23 cellular contexts compared by ENCODE assay signal in genomic region chr5:52712354-52712753, GRCh38.
DNase-seq lines count a peak whose midpoint lies in the region; ATAC-seq and TF ChIP-seq lines count a peak whose summit lies in the region.
"Had no signal": no experiment of that assay in that cellular context is flagged by ENCODE, and none has a peak within 500 bp of the region (broad histone marks: within the 10 kb centered on the region; RNA-seq: fewer than 3 reads in every experiment).

No MANE protein-coding gene starts in this region.

- H3K4me1 ChIP-seq in naive thymus-derived CD4-positive, alpha-beta T cell (ENCODE audit: control insufficient read depth in 2 of 2, insufficient read depth in 2 of 2, low read length in 2 of 2) = peaks cover 3 to 23% of the 10 kb centered on the region in 2 donors
- H3K4me1 ChIP-seq in left lung = peaks cover 0 to 15% of the 10 kb centered on the region in 2 donors

- no peak for TF ChIP-seq CTCF in left lung (IDR thresholded peaks at IDR 0.05)

- intact Hi-C loops in naive thymus-derived CD4-positive, alpha-beta T cell (cut with micrococcal nuclease) = no loop called here
- intact Hi-C loops in left lung (cut with DNase I) = no loop called here

- H3K27ac ChIP-seq in naive thymus-derived CD4-positive, alpha-beta T cell (ENCODE audit: low read depth, low read length) = no peak overlapping the region
- H3K27ac ChIP-seq in left lung = no peak overlapping the region
- H3K27ac ChIP-seq: SJSA1 had no signal

- H3K36me3 ChIP-seq in naive thymus-derived CD4-positive, alpha-beta T cell (ENCODE audit: control insufficient read depth in 2 of 3, insufficient read depth in 3 of 3, low read length in 3 of 3) = no peaks in the 10 kb centered on the region
- no peaks in the 10 kb centered on the region for H3K36me3 ChIP-seq in left lung
- H3K36me3 ChIP-seq: SJSA1 had no signal

- peaks cover 6% of the 10 kb centered on the region in 2 donors for H3K9me3 Mint-ChIP-seq in stimulated activated naive CD8-positive, alpha-beta T cell treated with anti-CD3 and anti-CD28 coated beads, Interleukin-15, amount 100 ng/mL, for 72 hours
- H3K9me3 Mint-ChIP-seq in naive thymus-derived CD4-positive, alpha-beta T cell = peaks cover 0 to 21% (median 5%) of the 10 kb centered on the region in 11 donors

- H3K4me3 Mint-ChIP-seq in stimulated activated naive CD8-positive, alpha-beta T cell treated with anti-CD3 and anti-CD28 coated beads, Interleukin-15, amount 100 ng/mL, for 72 hours = no peak overlapping the region
- H3K4me3 Mint-ChIP-seq in naive thymus-derived CD4-positive, alpha-beta T cell = peak overlapping the region in 3 of 10 donors; percentile 45 to 50 (median 47)

- CTCF ChIA-PET in naive thymus-derived CD4-positive, alpha-beta T cell (lab: Charles Lee) = no interaction called here

- H3K27me3 ChIP-seq in naive thymus-derived CD4-positive, alpha-beta T cell (ENCODE audit: control insufficient read depth in 2 of 2, insufficient read depth in 2 of 2, low read length in 2 of 2) = no peaks in the 10 kb centered on the region
- no peaks in the 10 kb centered on the region for H3K27me3 ChIP-seq in left lung
- H3K27me3 ChIP-seq: SJSA1 had no signal

- H3K27me3 Mint-ChIP-seq in stimulated activated naive CD8-positive, alpha-beta T cell treated with anti-CD3 and anti-CD28 coated beads, Interleukin-15, amount 100 ng/mL, for 72 hours = no peaks in the 10 kb centered on the region
- peaks cover 0 to 5% (median 0%) of the 10 kb centered on the region in 5 donors for H3K27me3 Mint-ChIP-seq in naive thymus-derived CD4-positive, alpha-beta T cell
- H3K27me3 Mint-ChIP-seq: CD8-positive, alpha-beta memory T cell had no signal

- DNase-seq in stimulated activated naive CD8-positive, alpha-beta T cell treated with anti-CD3 and anti-CD28 coated beads, Interleukin-15, amount 100 ng/mL, for 72 hours = no peak
- DNase-seq in stimulated activated naive CD8-positive, alpha-beta T cell treated with anti-CD3 and anti-CD28 coated beads, Interleukin-15, Interleukin-2, amounts not matched to agents 100 U/mL and 50 U/mL, for 24 hours = no peak
- peak; percentile 52 for DNase-seq in SW480 (ENCODE audit: low spot score)
- peak in 5 of 9 donors; percentile 25 to 49 (median 31) for DNase-seq in naive thymus-derived CD4-positive, alpha-beta T cell
- DNase-seq in stimulated activated naive CD4-positive, alpha-beta T cell treated with Interleukin-2 at 50 U/mL for 16 hours (lab: John Stamatoyannopoulos, UW) = no peak
- no peak for DNase-seq in left lung
- no peak for DNase-seq in effector CD4-positive, alpha-beta T cell
- DNase-seq: C1 segment of cervical spinal cord, DMS 273 treated with DMSO at 0.1 percent for 48 hours, DMS79, GF-D8, HCEC 1CT, IMR-90, KG1, MM.1S, NCI-H1694, NCI-H2029 treated with DMSO at 0.1 percent for 48 hours, NCI-H2227 treated with DMSO at 0.1 percent for 48 hours, NCI-H526 treated with DMSO at 0.1 percent for 48 hours, Right ventricle myocardium superior, RPMI8226 had no signal

- no peak overlapping the region for H3K4me3 ChIP-seq in naive thymus-derived CD4-positive, alpha-beta T cell (ENCODE audit: low read length)
- no peak overlapping the region for H3K4me3 ChIP-seq in left lung
- H3K4me3 ChIP-seq: SJSA1 had no signal

- peak; percentile 56 for ATAC-seq in stimulated activated naive CD8-positive, alpha-beta T cell treated with anti-CD3 and anti-CD28 coated beads, Interleukin-15, amount 100 ng/mL, for 72 hours
- no peak for ATAC-seq in stimulated activated naive CD8-positive, alpha-beta T cell treated with anti-CD3 and anti-CD28 coated beads, Interleukin-15, Interleukin-2, amounts not matched to agents 100 U/mL and 50 U/mL, for 24 hours
- peak; percentile 63 for ATAC-seq in naive thymus-derived CD4-positive, alpha-beta T cell
- no peak for ATAC-seq in left lung

- no peak overlapping the region for H3K27ac Mint-ChIP-seq in stimulated activated naive CD8-positive, alpha-beta T cell treated with anti-CD3 and anti-CD28 coated beads, Interleukin-15, amount 100 ng/mL, for 72 hours
- H3K27ac Mint-ChIP-seq in naive thymus-derived CD4-positive, alpha-beta T cell = peak overlapping the region in 5 of 9 donors; percentile 10 to 73 (median 48)

- no peaks in the 10 kb centered on the region for H3K9me3 ChIP-seq in naive thymus-derived CD4-positive, alpha-beta T cell (ENCODE audit: control insufficient read depth in 2 of 3, low read length in 3 of 3)
- no peaks in the 10 kb centered on the region for H3K9me3 ChIP-seq in left lung
- H3K9me3 ChIP-seq: SJSA1 had no signal

- peaks cover 21% of the 10 kb centered on the region for H3K4me1 Mint-ChIP-seq in stimulated activated naive CD8-positive, alpha-beta T cell treated with anti-CD3 and anti-CD28 coated beads, Interleukin-15, amount 100 ng/mL, for 72 hours
- peaks cover 16 to 54% (median 40%) of the 10 kb centered on the region in 7 donors for H3K4me1 Mint-ChIP-seq in naive thymus-derived CD4-positive, alpha-beta T cell

- peaks cover 0 to 28% (median 0%) of the 10 kb centered on the region in 5 donors for H3K36me3 Mint-ChIP-seq in naive thymus-derived CD4-positive, alpha-beta T cell

- POLR2A ChIA-PET in naive thymus-derived CD4-positive, alpha-beta T cell (lab: Charles Lee) = interaction anchor here (0.6 to 1.1 kb wide), 3 partner anchors 13 to 87 kb away, joined by 4 to 6 read pairs (median 4); no protein-coding TSS in a partner anchor

Comparison
In these comparisons a context has a peak if more than half of its experiments do, and no peak if none do; other contexts are left out.
1. ATAC-seq: peak in stimulated activated naive CD8-positive, alpha-beta T cell treated with anti-CD3 and anti-CD28 coated beads, Interleukin-15, amount 100 ng/mL, for 72 hours (single experiment) and naive thymus-derived CD4-positive, alpha-beta T cell (single experiment); none in stimulated activated naive CD8-positive, alpha-beta T cell treated with anti-CD3 and anti-CD28 coated beads, Interleukin-15, Interleukin-2, amounts not matched to agents 100 U/mL and 50 U/mL, for 24 hours (single experiment) and left lung (single experiment).
2. DNase-seq: peak in SW480 (single experiment) and naive thymus-derived CD4-positive, alpha-beta T cell (5 of 9); none in stimulated activated naive CD8-positive, alpha-beta T cell treated with anti-CD3 and anti-CD28 coated beads, Interleukin-15, amount 100 ng/mL, for 72 hours (0 of 2), stimulated activated naive CD8-positive, alpha-beta T cell treated with anti-CD3 and anti-CD28 coated beads, Interleukin-15, Interleukin-2, amounts not matched to agents 100 U/mL and 50 U/mL, for 24 hours (single experiment), stimulated activated naive CD4-positive, alpha-beta T cell treated with Interleukin-2 at 50 U/mL for 16 hours (single experiment), left lung (0 of 2) and effector CD4-positive, alpha-beta T cell (single experiment).
3. H3K27ac Mint-ChIP-seq: peak in naive thymus-derived CD4-positive, alpha-beta T cell (5 of 9); none in stimulated activated naive CD8-positive, alpha-beta T cell treated with anti-CD3 and anti-CD28 coated beads, Interleukin-15, amount 100 ng/mL, for 72 hours (0 of 2).